8 cellular contexts compared by ENCODE assay signal in genomic region chr5:56909294-56910122, GRCh38. TPM values are rescaled to one million over a fixed set of nuclear protein-coding genes. Genes with fewer than 3 reads are reported as not detected.
A peak's percentile ranks its signal among the peaks of the same experiment; 100 is the strongest.
DNase-seq lines count a peak whose midpoint lies in the region; ATAC-seq lines count a peak whose summit lies in the region.

A gene with protein sequence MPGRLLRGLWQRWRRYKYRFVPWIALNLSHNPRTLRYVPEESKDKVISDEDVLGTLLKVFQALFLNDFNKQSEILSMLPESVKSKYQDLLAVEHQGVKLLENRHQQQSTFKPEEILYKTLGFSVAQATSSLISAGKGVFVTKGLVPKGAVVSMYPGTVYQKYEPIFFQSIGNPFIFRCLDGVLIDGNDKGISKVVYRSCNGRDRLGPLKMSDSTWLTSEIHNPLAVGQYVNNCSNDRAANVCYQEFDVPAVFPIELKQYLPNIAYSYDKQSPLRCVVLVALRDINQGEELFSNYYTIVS (plus strand): TSS chr5:56909596. CDS start chr5:56909646, 50 bp downstream.

- H3K9ac ChIP-seq in HUES48 (ENCODE audit: low read depth, low read length): peak within 1 kb of the TSS; percentile 98
- H3K9ac ChIP-seq in NT2/D1 (ENCODE audit: insufficient read length, low read depth): peak within 1 kb of the TSS; percentile 90

- H3K4me1 ChIP-seq in HUES48 (ENCODE audit: control insufficient read depth, insufficient read depth, low read length) (peaks cover 12% of the 10 kb centered on the region), NT2/D1 (ENCODE audit: insufficient read depth, insufficient read length) (no peaks in the 10 kb centered on the region), mesodermal cell (ENCODE audit: control insufficient read depth, insufficient read depth, low read length, poor library complexity, severe bottlenecking) (peaks cover 8% of the 10 kb centered on the region)

- H3K9me3 ChIP-seq in HUES48 (ENCODE audit: control insufficient read depth, insufficient read depth, low read length) (no peaks in the 10 kb centered on the region), NT2/D1 (ENCODE audit: insufficient read depth, low read length) (no peaks in the 10 kb centered on the region; the same call in 1 of the 2 replicates), mesodermal cell (ENCODE audit: control insufficient read depth, low read length) (no peaks in the 10 kb centered on the region)

- H3K27me3 ChIP-seq in HUES48 (ENCODE audit: control insufficient read depth, insufficient read depth, low read length) (no peaks in the 10 kb centered on the region), NT2/D1 (ENCODE audit: insufficient read depth, insufficient read length) (no peaks in the 10 kb centered on the region)

- peak within 1 kb of the TSS; percentile 93 for H3K4me3 ChIP-seq in HUES48 (ENCODE audit: low read depth, low read length)
- H3K4me3 ChIP-seq in NT2/D1 (ENCODE audit: insufficient read length, low read depth): peak within 1 kb of the TSS; percentile 76
- peak within 1 kb of the TSS; percentile 57 for H3K4me3 ChIP-seq in mesodermal cell (ENCODE audit: extremely low read depth, insufficient read depth, low read length, poor library complexity, severe bottlenecking)

- peak; percentile 85 for ATAC-seq in GM21423 (IDR thresholded peaks at IDR 0.05; ENCODE audit: unreplicated experiment)

- in situ Hi-C loops in Caki2 (cut with HindIII; ENCODE audit: low pct_unique_long_range_greater_than_20kb, low sequenced_read_pairs): no loop called here
- in situ Hi-C loops in endometrial microvascular endothelial cells (cut with HindIII; ENCODE audit: inconsistent ontology term, low pct_unique_long_range_greater_than_20kb, low sequenced_read_pairs): loop anchor here (25.0 kb wide), 1 partner anchor 353 kb away; no protein-coding TSS in a partner anchor

- peak; percentile 93 for DNase-seq in Caki2 (ENCODE audit: low read depth)
- DNase-seq in NT2/D1 (ENCODE audit: low read depth, low spot score): peak; percentile 91
- DNase-seq in activated CD8-positive, alpha-beta memory T cell treated with anti-CD3 and anti-CD28 coated beads, Interleukin-2, amount 50 U/mL, for 4 hours: peak; percentile 88
- DNase-seq in stimulated activated CD8-positive, alpha-beta memory T cell treated with anti-CD3 and anti-CD28 coated beads, Interleukin-15, amount 100 ng/mL, for 24 hours (ENCODE audit: low read depth): peak; percentile 72

- peak within 1 kb of the TSS; percentile 99 for H3K27ac ChIP-seq in HUES48 (ENCODE audit: low read depth, low read length)
- peak within 1 kb of the TSS; percentile 97 for H3K27ac ChIP-seq in mesodermal cell (ENCODE audit: low read depth, low read length, severe bottlenecking)

- H3K36me3 ChIP-seq in HUES48 (ENCODE audit: control insufficient read depth, insufficient read depth, low read length) (peaks cover 4% of the 10 kb centered on the region), NT2/D1 (ENCODE audit: insufficient read depth, insufficient read length, low read length) (peaks cover 10% of the 10 kb centered on the region), mesodermal cell (ENCODE audit: control insufficient read depth, insufficient read depth, low read length) (peaks cover 7% of the 10 kb centered on the region)

- 1% methylated on average over 41 to 64 of the region's 81 CpGs for WGBS in mesodermal cell (ENCODE audit: insufficient coverage in 2 of 2), 2 experiments

RNA-seq across cellular contexts. Expression of the gene that starts here (rescaled TPM):
- 37.2 and 48.9 TPM in 2 replicates for total RNA-seq in Caki2 (2014; rRNA removed; shearing (Covaris generic); ENCODE audit: low replicate concordance)
- total RNA-seq in endometrial microvascular endothelial cells (ENCODE audit: inconsistent ontology term): 14.2 TPM
- 10.7 TPM for polyA plus RNA-seq in mesodermal cell (2013, experiment 1 of 2)
- polyA plus RNA-seq in mesodermal cell (2013, experiment 2 of 2): 10.9 TPM

Comparison
In these comparisons a context has a peak if more than half of its experiments do, and no peak if none do; other contexts are left out.
1. Peak in every context shown above with its lines: DNase-seq, ATAC-seq, H3K4me3 ChIP-seq and H3K27ac ChIP-seq.